ENCODE assay signal across 16 cellular contexts in the genomic region with DNA sequence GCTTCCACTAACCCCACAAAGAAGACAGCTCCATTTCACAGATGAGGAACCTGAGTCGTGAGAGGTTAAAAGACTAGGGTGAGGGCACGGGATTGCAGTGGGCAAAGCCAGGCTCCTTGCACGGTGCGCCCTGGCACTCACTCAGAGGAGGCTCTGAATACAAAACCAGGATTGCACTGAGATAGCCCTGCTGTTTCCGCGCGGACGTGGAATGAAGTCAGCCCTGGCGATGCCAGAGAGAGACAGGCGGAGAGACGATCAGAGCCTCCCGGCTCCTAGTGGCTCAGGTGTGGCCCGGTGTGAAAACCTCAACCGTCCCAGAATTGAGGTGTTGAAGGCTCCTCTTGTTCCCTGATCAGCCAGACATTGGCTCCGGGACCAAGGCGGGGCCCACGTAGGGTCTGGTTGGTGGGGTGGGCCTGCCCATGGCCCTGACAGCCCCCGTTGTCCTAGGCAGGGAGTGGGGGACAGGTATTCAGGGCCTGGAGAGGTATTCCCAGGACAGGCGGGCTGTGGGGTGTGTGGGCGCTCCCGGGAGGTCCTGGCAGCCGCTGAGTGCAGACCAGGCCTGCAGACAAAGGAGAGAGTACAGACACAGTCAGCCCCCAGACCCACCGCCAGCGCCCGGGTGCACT. TPM values are rescaled to one million over a fixed set of nuclear protein-coding genes. Genes with fewer than 3 reads are reported as not detected.
DNase-seq lines count a peak whose midpoint lies in the region; TF ChIP-seq lines count a peak whose summit lies in the region.
"Had no signal": no experiment of that assay in that cellular context is flagged by ENCODE, and none has a peak within 500 bp of the region (broad histone marks: within the 10 kb centered on the region; RNA-seq: fewer than 3 reads in every experiment).

No MANE protein-coding gene starts in this region.

- no peaks in the 10 kb centered on the region for H3K9me3 Mint-ChIP-seq in endodermal cell

- H3K9me3 ChIP-seq in NT2/D1 (ENCODE audit: insufficient read depth, low read length) (no peaks in the 10 kb centered on the region), endodermal cell (ENCODE audit: control insufficient read depth, low read length) (no peaks in the 10 kb centered on the region), HAP-1 (no peaks in the 10 kb centered on the region), prostate gland (no peaks in the 10 kb centered on the region)

- 80 to 88% methylated on average over 19 to 25 of the region's 25 CpGs for WGBS in endodermal cell (ENCODE audit: insufficient coverage in 1 of 2, insufficient read length in 1 of 2), 2 experiments
- 89% methylated on average over 25 of the region's 25 CpGs for WGBS in prostate gland

- H3K36me3 Mint-ChIP-seq in endodermal cell (ENCODE audit: low read depth) = no peaks in the 10 kb centered on the region

- H3K27ac ChIP-seq in endodermal cell (ENCODE audit: low read depth, low read length) (no peak overlapping the region), prostate gland (no peak overlapping the region)

- in situ Hi-C loops in HAP-1 (cut with MboI; ENCODE audit: low sequenced_read_pairs) = no loop called here

- H3K4me1 ChIP-seq in NT2/D1 (ENCODE audit: insufficient read depth, insufficient read length) (peaks cover 30% of the 10 kb centered on the region), endodermal cell (ENCODE audit: control insufficient read depth, insufficient read depth, low read length) (peaks cover 15% of the 10 kb centered on the region), HAP-1 (peaks cover 15% of the 10 kb centered on the region), prostate gland (replicated peaks) (peaks cover 8% of the 10 kb centered on the region)

- H3K36me3 ChIP-seq in H7 (replicated peaks; ENCODE audit: control insufficient read depth, insufficient read depth, low read length) = no peaks in the 10 kb centered on the region
- no peaks in the 10 kb centered on the region for H3K36me3 ChIP-seq in NT2/D1 (ENCODE audit: insufficient read depth, insufficient read length, low read length)
- H3K36me3 ChIP-seq in endodermal cell (ENCODE audit: control insufficient read depth, insufficient read depth, low read length) = no peaks in the 10 kb centered on the region
- no peaks in the 10 kb centered on the region for H3K36me3 ChIP-seq in HAP-1 (replicated peaks)
- H3K36me3 ChIP-seq in prostate gland = no peaks in the 10 kb centered on the region

- no peak overlapping the region for H3K4me3 ChIP-seq in H7 (ENCODE audit: insufficient read depth, low read depth, low read length)
- H3K4me3 ChIP-seq in NT2/D1 (ENCODE audit: insufficient read length, low read depth) = no peak overlapping the region
- no peak overlapping the region for H3K4me3 ChIP-seq in endodermal cell (ENCODE audit: low read length)
- no peak overlapping the region for H3K4me3 ChIP-seq in HAP-1
- no peak overlapping the region for H3K4me3 ChIP-seq in prostate gland

- H3K9ac ChIP-seq in NT2/D1 (ENCODE audit: insufficient read length, low read depth) (peak overlapping the region; percentile 56), endodermal cell (ENCODE audit: extremely low read depth, low read length, poor library complexity, severe bottlenecking) (no peak overlapping the region)

- peak overlapping the region; percentile 80 for H3K27ac Mint-ChIP-seq in endodermal cell

- H3K4me1 Mint-ChIP-seq in endodermal cell = peaks cover 39% of the 10 kb centered on the region

- no peak for TF ChIP-seq POLR2A in prostate gland (IDR thresholded peaks at IDR 0.05)

- DNase-seq in H7 = peak; percentile 72
- DNase-seq in NT2/D1 (ENCODE audit: low read depth, low spot score) = no peak
- peak; percentile 77 for DNase-seq in endodermal cell
- DNase-seq in posterior vena cava (ENCODE audit: low spot score) = peak; percentile 76
- DNase-seq in HAP-1 (ENCODE audit: low spot score in 2 of 2) = no peak
- DNase-seq in stimulated activated CD4-positive, alpha-beta T cell treated with anti-CD3 and anti-CD28 coated beads, Interleukin-12 subunit alpha, Interleukin-12 subunit beta, amount 100 ng/mL, for 4 hours = no peak
- DNase-seq in NCI-H1092 treated with DMSO at 0.1 percent for 48 hours (lab: John Stamatoyannopoulos, UW) = no peak
- DNase-seq in prostate gland (ENCODE audit: low spot score) = no peak
- DNase-seq: AML-193, DMS53, Kasumi-1, NCI-H1417, NCI-H2029 treated with DMSO at 0.1 percent for 48 hours, NCI-H510A, NCI-H82, RPMI8226 had no signal

- no peaks in the 10 kb centered on the region for H3K27me3 Mint-ChIP-seq in endodermal cell (ENCODE audit: insufficient read depth)

- TF ChIP-seq CTCF in endodermal cell (conservative IDR thresholded peaks at IDR 0.05) (no peak), prostate gland (IDR thresholded peaks at IDR 0.05) (no peak)

- intact Hi-C loops in posterior vena cava (cut with DNase I) (no loop called here), prostate gland (cut with DNase I) (no loop called here)

- H3K27me3 ChIP-seq in H7 (ENCODE audit: control insufficient read depth, insufficient read depth, low read length) (0 out of 2 replicates have a peak, but pooled peaks cover 2% of the 10 kb centered on the region), NT2/D1 (ENCODE audit: insufficient read depth, insufficient read length) (no peaks in the 10 kb centered on the region), endodermal cell (ENCODE audit: control insufficient read depth, insufficient read depth, low read length, poor library complexity, severe bottlenecking) (no peaks in the 10 kb centered on the region), HAP-1 (ENCODE audit: low read depth) (no peaks in the 10 kb centered on the region), prostate gland (replicated peaks; ENCODE audit: insufficient read depth) (no peaks in the 10 kb centered on the region)

- no peak overlapping the region for H3K4me3 Mint-ChIP-seq in endodermal cell

RNA-seq across cellular contexts. Expression of gene LINC01488, which starts 43.1 kb away (rescaled TPM):
- not detected in 2 replicates for total RNA-seq in H7 (2014; rRNA removed; shearing (Covaris generic))
- total RNA-seq in endodermal cell (not detected), posterior vena cava (not detected), prostate gland (not detected)
- not detected for polyA plus RNA-seq in endodermal cell (2013, experiment 1 of 2)
- not detected for polyA plus RNA-seq in endodermal cell (2013, experiment 2 of 2)

Comparison
In these comparisons a context has a peak if more than half of its experiments do, and no peak if none do; other contexts are left out.
1. DNase-seq: peak in H7 (single experiment), endodermal cell (single experiment) and posterior vena cava (single experiment); none in NT2/D1 (single experiment), HAP-1 (0 of 2), stimulated activated CD4-positive, alpha-beta T cell treated with anti-CD3 and anti-CD28 coated beads, Interleukin-12 subunit alpha, Interleukin-12 subunit beta, amount 100 ng/mL, for 4 hours (single experiment), NCI-H1092 treated with DMSO at 0.1 percent for 48 hours (single experiment) and prostate gland (single experiment).